ENCODE assay signal across 8 cellular contexts in genomic region chr6:3023663-3024483, GRCh38. TPM values are rescaled to one million over a fixed set of nuclear protein-coding genes. Genes with fewer than 3 reads are reported as not detected.
A peak's percentile ranks its signal among the peaks of the same experiment; 100 is the strongest.
DNase-seq lines count a peak whose midpoint lies in the region; ATAC-seq lines count a peak whose summit lies in the region.

No MANE protein-coding gene starts in this region.

- ATAC-seq in GM18873 (IDR thresholded peaks at IDR 0.05; ENCODE audit: low FRiP score, unreplicated experiment) (peak; percentile 82), HG03097 (IDR thresholded peaks at IDR 0.05; ENCODE audit: low FRiP score, unreplicated experiment) (peak; percentile 71)

- peak overlapping the region; percentile 80 for H3K27ac ChIP-seq in mesodermal cell (ENCODE audit: low read depth, low read length, severe bottlenecking)

- peak overlapping the region; percentile 14 for H3K4me3 ChIP-seq in mesodermal cell (ENCODE audit: extremely low read depth, insufficient read depth, low read length, poor library complexity, severe bottlenecking)

- DNase-seq in AG08395 (ENCODE audit: low spot score), result peak; percentile 98
- DNase-seq in NCI-H526 (lab: John Stamatoyannopoulos, UW), result peak; percentile 90 to 96
- DNase-seq in activated CD4-positive, alpha-beta T cell treated with anti-CD3 and anti-CD28 coated beads, Interleukin-2, amount 50 U/mL, for 48 hours, result peak; percentile 91 to 94
- peak; percentile 56 for DNase-seq in effector CD8-positive, alpha-beta T cell (lab: John Stamatoyannopoulos, UW)
- peak; percentile 80 to 83 for DNase-seq in stimulated activated CD8-positive, alpha-beta memory T cell treated with anti-CD3 and anti-CD28 coated beads, Interleukin-2, amount 100 ng/mL, for 1 hour (ENCODE audit: low read depth in 2 of 2)

- WGBS in mesodermal cell (ENCODE audit: insufficient coverage in 2 of 2), 2 experiments, result 73 to 81% methylated on average over 24 of the region's 32 CpGs

- H3K36me3 ChIP-seq in mesodermal cell (ENCODE audit: control insufficient read depth, insufficient read depth, low read length), result peaks cover 9% of the 10 kb centered on the region

- peaks cover 21% of the 10 kb centered on the region for H3K4me1 ChIP-seq in mesodermal cell (ENCODE audit: control insufficient read depth, insufficient read depth, low read length, poor library complexity, severe bottlenecking)

- H3K9me3 ChIP-seq in mesodermal cell (ENCODE audit: control insufficient read depth, low read length), result no peaks in the 10 kb centered on the region

RNA-seq across cellular contexts. Expression of gene NQO2, which starts 24.2 kb away (rescaled TPM):
- 37.7 TPM for polyA plus RNA-seq in mesodermal cell (2013, experiment 1 of 2)
- 34.7 TPM for polyA plus RNA-seq in mesodermal cell (2013, experiment 2 of 2)

RNA-seq across cellular contexts. Expression of gene RIPK1, which starts 44.4 kb away (rescaled TPM):
- 13.3 TPM for polyA plus RNA-seq in mesodermal cell (2013, experiment 1 of 2)
- polyA plus RNA-seq in mesodermal cell (2013, experiment 2 of 2), result 14.3 TPM

RNA-seq across cellular contexts. Expression of gene SERPINB6, which starts 52.5 kb away (rescaled TPM):
- 75.6 TPM for polyA plus RNA-seq in mesodermal cell (2013, experiment 1 of 2)
- 76.2 TPM for polyA plus RNA-seq in mesodermal cell (2013, experiment 2 of 2)

Comparison
In these comparisons a context has a peak if more than half of its experiments do, and no peak if none do; other contexts are left out.
1. Peak in every context shown above with its lines: DNase-seq, ATAC-seq, H3K4me3 ChIP-seq and H3K27ac ChIP-seq.